ENCODE assay signal across 1 cellular context in the genomic region with DNA sequence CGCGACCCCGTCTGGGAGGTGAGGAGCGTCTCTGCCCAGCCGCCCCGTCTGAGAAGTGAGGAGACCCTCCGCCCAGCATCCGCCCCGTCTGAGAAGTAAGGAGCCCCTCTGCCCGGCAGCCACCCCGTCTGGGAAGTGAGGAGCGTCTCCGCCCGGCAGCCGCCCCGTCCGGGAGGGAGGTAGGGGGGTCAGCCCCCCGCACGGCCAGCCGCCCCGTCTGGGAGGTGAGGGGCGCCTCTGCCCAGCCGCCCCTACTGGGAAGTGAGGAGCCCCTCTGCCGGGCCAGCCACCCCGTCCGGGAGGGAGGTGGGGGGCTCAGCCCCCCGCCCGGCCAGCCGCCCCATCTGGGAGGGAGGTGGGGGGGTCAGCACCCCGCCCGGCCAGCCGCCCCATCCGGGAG. TPM values are rescaled to one million over a fixed set of nuclear protein-coding genes. Genes with fewer than 3 reads are reported as not detected.
DNase-seq lines count a peak whose midpoint lies in the region.
"Not testable (repeated sequence)": the region's sequence is repeated elsewhere in the genome, so short reads cannot be mapped to it uniquely, and the experiment has no call there.

No MANE protein-coding gene starts in this region.

- not testable (repeated sequence) for H3K27ac Mint-ChIP-seq in activated CD4-positive, alpha-beta T cell treated with anti-CD3 and anti-CD28 coated beads, Interleukin-2, amount 10 ng/mL, durations not matched to agents 24 days and 14 days

- DNase-seq in activated CD4-positive, alpha-beta T cell treated with anti-CD3 and anti-CD28 coated beads, Interleukin-2, amount 10 ng/mL, durations not matched to agents 24 days and 14 days, result peak; percentile 21

- not testable (repeated sequence) for H3K4me3 Mint-ChIP-seq in activated CD4-positive, alpha-beta T cell treated with anti-CD3 and anti-CD28 coated beads, Interleukin-2, amount 10 ng/mL, durations not matched to agents 24 days and 14 days

- not testable (repeated sequence) for H3K9me3 Mint-ChIP-seq in activated CD4-positive, alpha-beta T cell treated with anti-CD3 and anti-CD28 coated beads, Interleukin-2, amount 10 ng/mL, durations not matched to agents 24 days and 14 days

- intact Hi-C loops in activated CD4-positive, alpha-beta T cell treated with anti-CD3 and anti-CD28 coated beads, Interleukin-2, amount 10 ng/mL, durations not matched to agents 24 days and 14 days (cut with micrococcal nuclease), result not testable (repeated sequence)

- H3K27me3 Mint-ChIP-seq in activated CD4-positive, alpha-beta T cell treated with anti-CD3 and anti-CD28 coated beads, Interleukin-2, amount 10 ng/mL, durations not matched to agents 24 days and 14 days, result not testable (repeated sequence)

- not testable (repeated sequence) for H3K36me3 Mint-ChIP-seq in activated CD4-positive, alpha-beta T cell treated with anti-CD3 and anti-CD28 coated beads, Interleukin-2, amount 10 ng/mL, durations not matched to agents 24 days and 14 days (ENCODE audit: low read depth)

- H3K4me1 Mint-ChIP-seq in activated CD4-positive, alpha-beta T cell treated with anti-CD3 and anti-CD28 coated beads, Interleukin-2, amount 10 ng/mL, durations not matched to agents 24 days and 14 days, result not testable (repeated sequence)

RNA-seq across cellular contexts. Expression of a gene that starts 13.6 kb away (rescaled TPM):
- total RNA-seq in activated CD4-positive, alpha-beta T cell treated with anti-CD3 and anti-CD28 coated beads, Interleukin-2, amount 10 ng/mL, durations not matched to agents 24 days and 14 days, result 2.3 and 2.8 TPM in 2 replicates
